Comparison of ENCODE assay signal across 8 cellular contexts in genomic region chr2:222304737-222305509, GRCh38. TPM values are rescaled to one million over a fixed set of nuclear protein-coding genes. Genes with fewer than 3 reads are reported as not detected.
A peak's percentile ranks its signal among the peaks of the same experiment; 100 is the strongest.
DNase-seq lines count a peak whose midpoint lies in the region; ATAC-seq and TF ChIP-seq lines count a peak whose summit lies in the region.

No MANE protein-coding gene starts in this region.

- no peak for DNase-seq in activated T-cell treated with anti-CD3 and anti-CD28 coated beads, Interleukin-2, amount 50 U/mL, for 24 hours
- DNase-seq in activated T-cell treated with anti-CD3 and anti-CD28 coated beads, Interleukin-2, amount 50 U/mL, for 1 hour = no peak
- DNase-seq in WTC11 (ENCODE audit: low spot score) (no peak), left colon (no peak), tibial artery (no peak), KG1 (lab: John Stamatoyannopoulos, UW) (no peak), mesenteric fat pad (ENCODE audit: low spot score) (no peak)
- DNase-seq in activated CD4-positive, alpha-beta T cell treated with anti-CD3 and anti-CD28 coated beads for 48 hours = no peak

- POLR2A ChIA-PET in WTC11 (lab: Charles Lee) = interaction anchor here (1.2 kb wide), 1 partner anchor 11 kb away, joined by 3 read pairs; no protein-coding TSS in a partner anchor

- peak overlapping the region; percentile 64 for H3K4me3 Mint-ChIP-seq in activated T-cell treated with anti-CD3 and anti-CD28 coated beads, Interleukin-2, amount 50 U/mL, for 24 hours
- H3K4me3 Mint-ChIP-seq in WTC11 = peak overlapping the region; percentile 35

- TF ChIP-seq CTCF in WTC11 (IDR thresholded peaks at IDR 0.05) = no peak
- TF ChIP-seq CTCF in tibial artery (IDR thresholded peaks at IDR 0.05) = no peak

- H3K27ac Mint-ChIP-seq in activated T-cell treated with anti-CD3 and anti-CD28 coated beads, Interleukin-2, amount 50 U/mL, for 24 hours = peak overlapping the region; percentile 24
- H3K27ac Mint-ChIP-seq in WTC11 = no peak overlapping the region

- peaks cover 33% of the 10 kb centered on the region for H3K4me1 Mint-ChIP-seq in activated T-cell treated with anti-CD3 and anti-CD28 coated beads, Interleukin-2, amount 50 U/mL, for 24 hours (ENCODE audit: low read depth)
- H3K4me1 Mint-ChIP-seq in WTC11 = peaks cover 71% of the 10 kb centered on the region

- CTCF ChIA-PET in WTC11 (lab: Charles Lee) = interaction anchor here (1.6 kb wide), 1 partner anchor 14 kb away, joined by 3 read pairs; no protein-coding TSS in a partner anchor

- H3K36me3 ChIP-seq in tibial artery = no peaks in the 10 kb centered on the region

- peaks cover 0 to 98% of the 10 kb centered on the region in 2 donors for H3K27me3 ChIP-seq in tibial artery

- H3K27ac ChIP-seq in tibial artery = no peak overlapping the region

- no peaks in the 10 kb centered on the region for H3K9me3 ChIP-seq in tibial artery

- H3K9me3 Mint-ChIP-seq in activated T-cell treated with anti-CD3 and anti-CD28 coated beads, Interleukin-2, amount 50 U/mL, for 24 hours = no peaks in the 10 kb centered on the region
- H3K9me3 Mint-ChIP-seq in WTC11 = no peaks in the 10 kb centered on the region

- no peaks in the 10 kb centered on the region for H3K36me3 Mint-ChIP-seq in activated T-cell treated with anti-CD3 and anti-CD28 coated beads, Interleukin-2, amount 50 U/mL, for 24 hours (ENCODE audit: low read depth)
- no peaks in the 10 kb centered on the region for H3K36me3 Mint-ChIP-seq in WTC11

- H3K27me3 Mint-ChIP-seq in activated T-cell treated with anti-CD3 and anti-CD28 coated beads, Interleukin-2, amount 50 U/mL, for 24 hours = peaks cover 100% of the 10 kb centered on the region
- H3K27me3 Mint-ChIP-seq in WTC11 (ENCODE audit: low read depth) = peaks cover 100% of the 10 kb centered on the region

- no peak for ATAC-seq in WTC11
- peak; percentile 25 for ATAC-seq in left colon

- intact Hi-C loops in left colon (cut with DNase I, micrococcal nuclease) (no loop called here), tibial artery (cut with DNase I; ENCODE audit: low total_unique reads) (no loop called here)

- peaks cover 0 to 55% (median 38%) of the 10 kb centered on the region in 4 donors for H3K4me1 ChIP-seq in tibial artery

- H3K4me3 ChIP-seq in tibial artery = peak overlapping the region; percentile 45 to 62

TF ChIP-seq in WTC11, 78 proteins besides CTCF, POLR2A, EP300 and RAD21:
- no peak for TF ChIP-seq ZBTB43 (CRISPR knock-in tag; IDR thresholded peaks at IDR 0.05)
- TF ChIP-seq GTF2I (CRISPR knock-in tag; conservative IDR thresholded peaks at IDR 0.05) = no peak
- no peak for TF ChIP-seq NFYB (CRISPR knock-in tag; conservative IDR thresholded peaks at IDR 0.05; ENCODE audit: low read depth)
- no peak for TF ChIP-seq MLX (CRISPR knock-in tag; IDR thresholded peaks at IDR 0.05)
- TF ChIP-seq E2F1 (CRISPR knock-in tag; IDR thresholded peaks at IDR 0.05) = no peak
- no peak for TF ChIP-seq CREB1 (CRISPR knock-in tag; IDR thresholded peaks at IDR 0.05)
- no peak for TF ChIP-seq ZNF671 (CRISPR knock-in tag; IDR thresholded peaks at IDR 0.05)
- no peak for TF ChIP-seq MYBL2 (CRISPR knock-in tag; IDR thresholded peaks at IDR 0.05)
- no peak for TF ChIP-seq PRRX2 (CRISPR knock-in tag; IDR thresholded peaks at IDR 0.05)
- no peak for TF ChIP-seq HMGA2 (CRISPR knock-in tag; IDR thresholded peaks at IDR 0.05)
- no peak for TF ChIP-seq HMGXB4 (CRISPR knock-in tag; IDR thresholded peaks at IDR 0.05)
- TF ChIP-seq RORB (CRISPR knock-in tag; IDR thresholded peaks at IDR 0.05) = no peak
- no peak for TF ChIP-seq ATF1 (CRISPR knock-in tag; IDR thresholded peaks at IDR 0.05)
- TF ChIP-seq ZNF317 (CRISPR knock-in tag; IDR thresholded peaks at IDR 0.05; ENCODE audit: borderline replicate concordance, low read depth) = no peak
- TF ChIP-seq ZSCAN18 (CRISPR knock-in tag; IDR thresholded peaks at IDR 0.05) = no peak

RNA-seq across cellular contexts. Expression of gene PAX3, which starts 6.1 kb away (rescaled TPM):
- total RNA-seq in WTC11 (2021) (not detected in 3 replicates), left colon (not detected), mesenteric fat pad (not detected)
